Comparison of ENCODE assay signal across 1 cellular context in the genomic region with DNA sequence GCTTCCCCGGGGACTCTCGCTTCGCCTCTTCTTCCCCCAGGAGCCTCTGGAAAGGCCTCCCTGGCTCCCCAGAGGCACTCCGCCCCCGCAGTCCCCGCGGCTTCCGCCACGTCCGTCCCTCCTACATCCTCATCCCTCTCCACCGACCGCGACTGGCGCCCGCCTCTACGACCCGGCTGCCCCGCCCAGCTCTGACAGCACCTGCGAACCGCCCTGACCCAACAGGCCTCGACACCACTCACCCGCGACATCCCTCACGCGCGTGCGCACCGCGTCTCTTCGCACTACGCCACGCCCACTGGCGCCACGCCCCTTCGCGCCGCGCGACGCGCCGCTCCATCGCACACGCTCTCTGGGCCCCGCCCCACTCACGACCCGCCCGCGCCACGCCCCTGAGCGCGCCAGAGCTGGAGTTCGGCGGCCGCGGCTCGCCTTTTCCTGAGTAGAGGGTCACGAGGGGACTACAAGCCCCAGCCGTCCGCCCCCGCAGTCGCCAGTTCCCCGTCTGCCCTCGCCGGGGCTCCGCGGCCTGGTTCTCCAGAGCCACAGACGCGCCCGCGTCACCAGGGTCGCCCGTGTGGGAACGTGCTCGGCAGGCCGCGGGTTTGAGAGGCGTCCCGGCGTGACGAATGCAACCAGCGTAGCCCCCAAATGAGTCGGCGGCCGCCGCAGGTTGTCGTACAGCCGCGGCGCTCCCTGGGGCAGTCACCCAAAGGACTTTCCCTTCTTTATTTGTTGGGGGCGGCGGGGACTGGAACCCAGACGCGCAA.
TF ChIP-seq lines count a peak whose summit lies in the region.

No MANE protein-coding gene starts in this region.

TF ChIP-seq in K562, 482 proteins besides CTCF, POLR2A, EP300 and RAD21 (continued from another document and continues in another):
- TF ChIP-seq, protein P1, sequence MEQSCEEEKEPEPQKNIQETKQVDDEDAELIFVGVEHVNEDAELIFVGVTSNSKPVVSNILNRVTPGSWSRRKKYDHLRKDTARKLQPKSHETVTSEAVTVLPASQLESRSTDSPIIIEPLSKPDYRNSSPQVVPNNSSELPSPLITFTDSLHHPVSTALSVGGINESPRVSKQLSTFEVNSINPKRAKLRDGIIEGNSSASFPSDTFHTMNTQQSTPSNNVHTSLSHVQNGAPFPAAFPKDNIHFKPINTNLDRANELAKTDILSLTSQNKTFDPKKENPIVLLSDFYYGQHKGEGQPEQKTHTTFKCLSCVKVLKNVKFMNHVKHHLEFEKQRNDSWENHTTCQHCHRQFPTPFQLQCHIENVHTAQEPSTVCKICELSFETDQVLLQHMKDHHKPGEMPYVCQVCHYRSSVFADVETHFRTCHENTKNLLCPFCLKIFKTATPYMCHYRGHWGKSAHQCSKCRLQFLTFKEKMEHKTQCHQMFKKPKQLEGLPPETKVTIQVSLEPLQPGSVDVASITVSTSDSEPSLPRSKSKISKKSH (CRISPR knock-in tag; IDR thresholded peaks at IDR 0.05): no peak
- TF ChIP-seq, protein P2, sequence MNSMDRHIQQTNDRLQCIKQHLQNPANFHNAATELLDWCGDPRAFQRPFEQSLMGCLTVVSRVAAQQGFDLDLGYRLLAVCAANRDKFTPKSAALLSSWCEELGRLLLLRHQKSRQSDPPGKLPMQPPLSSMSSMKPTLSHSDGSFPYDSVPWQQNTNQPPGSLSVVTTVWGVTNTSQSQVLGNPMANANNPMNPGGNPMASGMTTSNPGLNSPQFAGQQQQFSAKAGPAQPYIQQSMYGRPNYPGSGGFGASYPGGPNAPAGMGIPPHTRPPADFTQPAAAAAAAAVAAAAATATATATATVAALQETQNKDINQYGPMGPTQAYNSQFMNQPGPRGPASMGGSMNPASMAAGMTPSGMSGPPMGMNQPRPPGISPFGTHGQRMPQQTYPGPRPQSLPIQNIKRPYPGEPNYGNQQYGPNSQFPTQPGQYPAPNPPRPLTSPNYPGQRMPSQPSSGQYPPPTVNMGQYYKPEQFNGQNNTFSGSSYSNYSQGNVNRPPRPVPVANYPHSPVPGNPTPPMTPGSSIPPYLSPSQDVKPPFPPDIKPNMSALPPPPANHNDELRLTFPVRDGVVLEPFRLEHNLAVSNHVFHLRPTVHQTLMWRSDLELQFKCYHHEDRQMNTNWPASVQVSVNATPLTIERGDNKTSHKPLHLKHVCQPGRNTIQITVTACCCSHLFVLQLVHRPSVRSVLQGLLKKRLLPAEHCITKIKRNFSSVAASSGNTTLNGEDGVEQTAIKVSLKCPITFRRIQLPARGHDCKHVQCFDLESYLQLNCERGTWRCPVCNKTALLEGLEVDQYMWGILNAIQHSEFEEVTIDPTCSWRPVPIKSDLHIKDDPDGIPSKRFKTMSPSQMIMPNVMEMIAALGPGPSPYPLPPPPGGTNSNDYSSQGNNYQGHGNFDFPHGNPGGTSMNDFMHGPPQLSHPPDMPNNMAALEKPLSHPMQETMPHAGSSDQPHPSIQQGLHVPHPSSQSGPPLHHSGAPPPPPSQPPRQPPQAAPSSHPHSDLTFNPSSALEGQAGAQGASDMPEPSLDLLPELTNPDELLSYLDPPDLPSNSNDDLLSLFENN (IDR thresholded peaks at IDR 0.05; ENCODE audit: low read depth in 2 of 2, low read length in 2 of 2): no peak
- TF ChIP-seq, protein P3, sequence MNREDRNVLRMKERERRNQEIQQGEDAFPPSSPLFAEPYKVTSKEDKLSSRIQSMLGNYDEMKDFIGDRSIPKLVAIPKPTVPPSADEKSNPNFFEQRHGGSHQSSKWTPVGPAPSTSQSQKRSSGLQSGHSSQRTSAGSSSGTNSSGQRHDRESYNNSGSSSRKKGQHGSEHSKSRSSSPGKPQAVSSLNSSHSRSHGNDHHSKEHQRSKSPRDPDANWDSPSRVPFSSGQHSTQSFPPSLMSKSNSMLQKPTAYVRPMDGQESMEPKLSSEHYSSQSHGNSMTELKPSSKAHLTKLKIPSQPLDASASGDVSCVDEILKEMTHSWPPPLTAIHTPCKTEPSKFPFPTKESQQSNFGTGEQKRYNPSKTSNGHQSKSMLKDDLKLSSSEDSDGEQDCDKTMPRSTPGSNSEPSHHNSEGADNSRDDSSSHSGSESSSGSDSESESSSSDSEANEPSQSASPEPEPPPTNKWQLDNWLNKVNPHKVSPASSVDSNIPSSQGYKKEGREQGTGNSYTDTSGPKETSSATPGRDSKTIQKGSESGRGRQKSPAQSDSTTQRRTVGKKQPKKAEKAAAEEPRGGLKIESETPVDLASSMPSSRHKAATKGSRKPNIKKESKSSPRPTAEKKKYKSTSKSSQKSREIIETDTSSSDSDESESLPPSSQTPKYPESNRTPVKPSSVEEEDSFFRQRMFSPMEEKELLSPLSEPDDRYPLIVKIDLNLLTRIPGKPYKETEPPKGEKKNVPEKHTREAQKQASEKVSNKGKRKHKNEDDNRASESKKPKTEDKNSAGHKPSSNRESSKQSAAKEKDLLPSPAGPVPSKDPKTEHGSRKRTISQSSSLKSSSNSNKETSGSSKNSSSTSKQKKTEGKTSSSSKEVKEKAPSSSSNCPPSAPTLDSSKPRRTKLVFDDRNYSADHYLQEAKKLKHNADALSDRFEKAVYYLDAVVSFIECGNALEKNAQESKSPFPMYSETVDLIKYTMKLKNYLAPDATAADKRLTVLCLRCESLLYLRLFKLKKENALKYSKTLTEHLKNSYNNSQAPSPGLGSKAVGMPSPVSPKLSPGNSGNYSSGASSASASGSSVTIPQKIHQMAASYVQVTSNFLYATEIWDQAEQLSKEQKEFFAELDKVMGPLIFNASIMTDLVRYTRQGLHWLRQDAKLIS (CRISPR knock-in tag; IDR thresholded peaks at IDR 0.05): no peak
- peak; percentile 76 for TF ChIP-seq HNRNPLL (IDR thresholded peaks at IDR 0.05; ENCODE audit: low read depth, low read length, poor library complexity, severe bottlenecking)
- no peak for TF ChIP-seq ZNF212 (CRISPR knock-in tag; IDR thresholded peaks at IDR 0.05)
- no peak for TF ChIP-seq CHD7 (IDR thresholded peaks at IDR 0.05; ENCODE audit: low read depth, low read length)
- peak; percentile 54; the same call in 1 of the 2 replicates for TF ChIP-seq JUND (IDR thresholded peaks at IDR 0.05; ENCODE audit: borderline replicate concordance, low read depth, low read length)
- peak; percentile 11; the same call in 1 of the 3 replicates for TF ChIP-seq JUND (tag; IDR thresholded peaks at IDR 0.05; ENCODE audit: borderline replicate concordance, low read depth, low read length)
- TF ChIP-seq, protein P4, sequence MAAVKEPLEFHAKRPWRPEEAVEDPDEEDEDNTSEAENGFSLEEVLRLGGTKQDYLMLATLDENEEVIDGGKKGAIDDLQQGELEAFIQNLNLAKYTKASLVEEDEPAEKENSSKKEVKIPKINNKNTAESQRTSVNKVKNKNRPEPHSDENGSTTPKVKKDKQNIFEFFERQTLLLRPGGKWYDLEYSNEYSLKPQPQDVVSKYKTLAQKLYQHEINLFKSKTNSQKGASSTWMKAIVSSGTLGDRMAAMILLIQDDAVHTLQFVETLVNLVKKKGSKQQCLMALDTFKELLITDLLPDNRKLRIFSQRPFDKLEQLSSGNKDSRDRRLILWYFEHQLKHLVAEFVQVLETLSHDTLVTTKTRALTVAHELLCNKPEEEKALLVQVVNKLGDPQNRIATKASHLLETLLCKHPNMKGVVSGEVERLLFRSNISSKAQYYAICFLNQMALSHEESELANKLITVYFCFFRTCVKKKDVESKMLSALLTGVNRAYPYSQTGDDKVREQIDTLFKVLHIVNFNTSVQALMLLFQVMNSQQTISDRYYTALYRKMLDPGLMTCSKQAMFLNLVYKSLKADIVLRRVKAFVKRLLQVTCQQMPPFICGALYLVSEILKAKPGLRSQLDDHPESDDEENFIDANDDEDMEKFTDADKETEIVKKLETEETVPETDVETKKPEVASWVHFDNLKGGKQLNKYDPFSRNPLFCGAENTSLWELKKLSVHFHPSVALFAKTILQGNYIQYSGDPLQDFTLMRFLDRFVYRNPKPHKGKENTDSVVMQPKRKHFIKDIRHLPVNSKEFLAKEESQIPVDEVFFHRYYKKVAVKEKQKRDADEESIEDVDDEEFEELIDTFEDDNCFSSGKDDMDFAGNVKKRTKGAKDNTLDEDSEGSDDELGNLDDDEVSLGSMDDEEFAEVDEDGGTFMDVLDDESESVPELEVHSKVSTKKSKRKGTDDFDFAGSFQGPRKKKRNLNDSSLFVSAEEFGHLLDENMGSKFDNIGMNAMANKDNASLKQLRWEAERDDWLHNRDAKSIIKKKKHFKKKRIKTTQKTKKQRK (IDR thresholded peaks at IDR 0.05; ENCODE audit: borderline replicate concordance, low read depth, low read length): no peak
- no peak for TF ChIP-seq BDP1 (IDR thresholded peaks at IDR 0.05; ENCODE audit: insufficient read depth, insufficient read length)
- no peak for TF ChIP-seq RNF219 (CRISPR knock-in tag; IDR thresholded peaks at IDR 0.05)
